In the genomic region with DNA sequence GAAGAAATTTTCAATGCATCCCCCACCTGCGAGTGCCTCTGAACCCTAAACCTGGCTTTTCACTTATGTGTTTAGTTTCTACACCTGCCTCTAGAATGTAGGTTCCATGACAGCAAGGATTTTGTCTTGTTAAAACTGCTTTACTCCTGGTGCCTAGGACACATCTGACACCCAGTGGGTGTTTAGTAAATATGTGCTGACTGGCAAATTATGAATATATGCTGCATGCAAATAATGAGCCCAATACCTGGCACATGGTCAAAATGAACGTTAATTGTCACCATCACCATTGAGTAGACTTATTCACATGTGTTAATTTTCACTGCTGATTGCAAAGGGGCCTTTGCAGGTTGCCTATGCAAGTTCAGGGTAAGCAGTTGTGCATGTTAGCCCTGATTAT, we compare ENCODE assay signal across 27 cellular contexts.
A peak's percentile ranks its signal among the peaks of the same experiment; 100 is the strongest.
DNase-seq lines count a peak whose midpoint lies in the region; ATAC-seq, FAIRE-seq and TF ChIP-seq lines count a peak whose summit lies in the region.
"Had no signal": no experiment of that assay in that cellular context is flagged by ENCODE, and none has a peak within 500 bp of the region (broad histone marks: within the 10 kb centered on the region; RNA-seq: fewer than 3 reads in every experiment).

No MANE protein-coding gene starts in this region.

- POLR2A ChIA-PET in HepG2 (lab: Yijun Ruan, JAX), result no interaction called here
- POLR2A ChIA-PET in activated CD4-positive, alpha-beta T cell treated with anti-CD3 and anti-CD28 coated beads for 36 hours (lab: Charles Lee), result no interaction called here

- intact Hi-C loops in HepG2 (cut with micrococcal nuclease; ENCODE audit: unreplicated experiment) (no loop called here), right lobe of liver (cut with DNase I) (loop anchor here (10.0 kb wide), 2 partner anchors 317 to 327 kb away; no protein-coding TSS in a partner anchor)
- intact Hi-C loops in activated CD4-positive, alpha-beta T cell treated with anti-CD3 and anti-CD28 coated beads for 36 hours (cut with DNase I, micrococcal nuclease), result no loop called here

- in situ Hi-C loops in HepG2 (cut with HindIII; ENCODE audit: extremely low pct_ligation_motif_present, low pct_unique_long_range_greater_than_20kb), result no loop called here

- H3K4me3 ChIP-seq in HepG2 (replicated peaks in 1 of 3; ENCODE audit: insufficient read depth in 1 of 3, low read depth in 2 of 3, low read length in 3 of 3), result no peak overlapping the region
- H3K4me3 ChIP-seq in right lobe of liver, result no peak overlapping the region
- H3K4me3 ChIP-seq: BLaER1, GM12878 had no signal

- no peaks in the 10 kb centered on the region for H3K9me3 Mint-ChIP-seq in activated CD4-positive, alpha-beta T cell treated with anti-CD3 and anti-CD28 coated beads for 36 hours (ENCODE audit: low read depth)

- no peaks in the 10 kb centered on the region for H3K4me1 Mint-ChIP-seq in activated CD4-positive, alpha-beta T cell treated with anti-CD3 and anti-CD28 coated beads for 36 hours
- H3K4me1 Mint-ChIP-seq: CD14-positive monocyte; CD4-positive, alpha-beta memory T cell; CD4-positive, CD25-positive, alpha-beta regulatory T cell; CD8-positive, alpha-beta memory T cell had no signal

- no peaks in the 10 kb centered on the region for H3K79me2 ChIP-seq in HepG2 (ENCODE audit: insufficient read depth, low read length)

- no peak overlapping the region for H3K4me2 ChIP-seq in HepG2 (ENCODE audit: low read depth, low read length)
- H3K4me2 ChIP-seq: BLaER1 had no signal

- no peaks in the 10 kb centered on the region for H3K4me1 ChIP-seq in HepG2 (ENCODE audit: insufficient read depth, low read length)
- H3K4me1 ChIP-seq in right lobe of liver, result no peaks in the 10 kb centered on the region
- no peaks in the 10 kb centered on the region for H3K4me1 ChIP-seq in foreskin keratinocyte
- H3K4me1 ChIP-seq: BE2C had no signal

- no peak for TF ChIP-seq EP300 in HepG2 (IDR thresholded peaks at IDR 0.05; ENCODE audit: low read depth in 2 of 2, low read length in 2 of 2)
- TF ChIP-seq EP300 in HepG2 (CRISPR knock-in tag; IDR thresholded peaks at IDR 0.05; ENCODE audit: borderline replicate concordance), result no peak

- WGBS in HepG2 (ENCODE audit: low lambda C conversion rate), result 0% methylated on average over 2 of the region's 2 CpGs
- 52% methylated on average over 2 of the region's 2 CpGs for WGBS in right lobe of liver (ENCODE audit: insufficient coverage, low coverage, low lambda C conversion rate, missing lambda C conversion rate)

- no peaks in the 10 kb centered on the region for H3K27me3 Mint-ChIP-seq in activated CD4-positive, alpha-beta T cell treated with anti-CD3 and anti-CD28 coated beads for 36 hours
- H3K27me3 Mint-ChIP-seq: CD4-positive, CD25-positive, alpha-beta regulatory T cell; CD8-positive, alpha-beta memory T cell had no signal

- no peak for DNase-seq in HepG2 (ENCODE audit: low spot score)
- no peak for DNase-seq in right lobe of liver
- peak; percentile 34 for DNase-seq in NCI-H69 (lab: John Stamatoyannopoulos, UW)
- DNase-seq in foreskin keratinocyte, result no peak
- DNase-seq in activated CD8-positive, alpha-beta memory T cell treated with anti-CD3 and anti-CD28 coated beads for 24 hours, result no peak
- no peak for DNase-seq in activated CD4-positive, alpha-beta T cell treated with anti-CD3 and anti-CD28 coated beads for 36 hours
- DNase-seq: ACHN; BE2C; C1 segment of cervical spinal cord; CD4-positive, alpha-beta memory T cell; CD4-positive, CD25-positive, alpha-beta regulatory T cell; CD8-positive, alpha-beta memory T cell; COR-L47; DMS 273 treated with DMSO at 0.1 percent for 48 hours; DMS153; DMS53; DMS79; DND-41; EL; GDM1 had no signal

- TF ChIP-seq RAD21 in HepG2 (CRISPR knock-in tag; IDR thresholded peaks at IDR 0.05), result no peak

- H3K27me3 ChIP-seq in HepG2 (ENCODE audit: control insufficient read depth in 1 of 2, insufficient read depth in 2 of 2, low read length in 2 of 2), result peaks cover 0 to 19% of the 10 kb centered on the region in 2 experiments; a peak in 3 of 5 replicates
- no peaks in the 10 kb centered on the region for H3K27me3 ChIP-seq in right lobe of liver
- H3K27me3 ChIP-seq in foreskin keratinocyte, result no peaks in the 10 kb centered on the region
- H3K27me3 ChIP-seq: BLaER1 had no signal

- ATAC-seq in HepG2 (no peak), right lobe of liver (no peak), foreskin keratinocyte (no peak), GM21576 (IDR thresholded peaks at IDR 0.05; ENCODE audit: unreplicated experiment) (no peak)
- no peak for ATAC-seq in activated CD4-positive, alpha-beta T cell treated with anti-CD3 and anti-CD28 coated beads for 36 hours
- ATAC-seq: GM12878 had no signal

- no peak overlapping the region for H3K4me3 Mint-ChIP-seq in activated CD4-positive, alpha-beta T cell treated with anti-CD3 and anti-CD28 coated beads for 36 hours
- H3K4me3 Mint-ChIP-seq: CD14-positive monocyte; CD4-positive, alpha-beta memory T cell; CD4-positive, CD25-positive, alpha-beta regulatory T cell; CD8-positive, alpha-beta memory T cell had no signal

- H4K20me1 ChIP-seq in HepG2 (ENCODE audit: insufficient read depth, low read length), result no peaks in the 10 kb centered on the region

- no peak overlapping the region for H3K27ac Mint-ChIP-seq in activated CD4-positive, alpha-beta T cell treated with anti-CD3 and anti-CD28 coated beads for 36 hours
- H3K27ac Mint-ChIP-seq: CD14-positive monocyte; CD4-positive, alpha-beta memory T cell; CD8-positive, alpha-beta memory T cell had no signal

- TF ChIP-seq CTCF in HepG2 (CRISPR knock-in tag; IDR thresholded peaks at IDR 0.05) (no peak), right lobe of liver (IDR thresholded peaks at IDR 0.05) (no peak), foreskin keratinocyte (conservative IDR thresholded peaks at IDR 0.05) (peak; percentile 15)

- CTCF ChIA-PET in HepG2 (lab: Yijun Ruan, JAX; ENCODE audit: low intra/inter-chr PET ratio, low total read pairs), result no interaction called here
- CTCF ChIA-PET in activated CD4-positive, alpha-beta T cell treated with anti-CD3 and anti-CD28 coated beads for 36 hours (lab: Charles Lee), result no interaction called here

- H3K36me3 Mint-ChIP-seq in activated CD4-positive, alpha-beta T cell treated with anti-CD3 and anti-CD28 coated beads for 36 hours (ENCODE audit: low read depth), result no peaks in the 10 kb centered on the region
- H3K36me3 Mint-ChIP-seq: CD14-positive monocyte; CD4-positive, alpha-beta memory T cell; CD4-positive, CD25-positive, alpha-beta regulatory T cell; CD8-positive, alpha-beta memory T cell had no signal

- H3K36me3 ChIP-seq in HepG2 (replicated peaks in 1 of 2; ENCODE audit: control insufficient read depth in 1 of 2, insufficient read depth in 2 of 2, low read length in 2 of 2) (no peaks in the 10 kb centered on the region), right lobe of liver (no peaks in the 10 kb centered on the region)
- H3K36me3 ChIP-seq: BE2C had no signal

- no peak for FAIRE-seq in HepG2 (lab: Jason Lieb, UNC)
- FAIRE-seq: GM12878, GM12892, GM18507 had no signal

- H3K27ac ChIP-seq in HepG2 (ENCODE audit: extremely low read length, insufficient read depth, low read length) (no peak overlapping the region), right lobe of liver (no peak overlapping the region), foreskin keratinocyte (no peak overlapping the region)
- H3K27ac ChIP-seq: 22Rv1, BLaER1 had no signal

- TF ChIP-seq POLR2A in HepG2 (IDR thresholded peaks at IDR 0.05; ENCODE audit: insufficient read depth in 1 of 2, low read depth in 2 of 2, low read length in 2 of 2) (no peak), right lobe of liver (IDR thresholded peaks at IDR 0.05) (no peak)

- no TSS peak for BruUV-seq in HepG2 (replicated peaks; lab: Mats Ljungman, UMichigan)

- H3K9me3 ChIP-seq in HepG2 (ENCODE audit: low read length) (no peaks in the 10 kb centered on the region), right lobe of liver (no peaks in the 10 kb centered on the region)
- H3K9me3 ChIP-seq: BE2C, BLaER1 had no signal

- H3K9ac ChIP-seq in HepG2 (ENCODE audit: insufficient read depth, low read depth, low read length), result no peak overlapping the region
- H3K9ac ChIP-seq: BLaER1 had no signal

- H2AFZ ChIP-seq in HepG2 (ENCODE audit: low read length), result no peak overlapping the region

TF ChIP-seq in HepG2, 621 proteins besides CTCF, POLR2A, EP300 and RAD21:
- TF ChIP-seq MAFK (conservative IDR thresholded peaks at IDR 0.05 in 1 of 2, IDR thresholded peaks at IDR 0.05 in 1 of 2; ENCODE audit: low read length in 2 of 2) (peak; percentile 71 to 85), ZNF17 (CRISPR knock-in tag; IDR thresholded peaks at IDR 0.05) (no peak), ZNF530 (CRISPR knock-in tag; IDR thresholded peaks at IDR 0.05; ENCODE audit: low read depth) (no peak), NFE2L1 (CRISPR knock-in tag; IDR thresholded peaks at IDR 0.05; ENCODE audit: borderline replicate concordance) (no peak), ZNF703 (CRISPR knock-in tag; IDR thresholded peaks at IDR 0.05; ENCODE audit: borderline replicate concordance) (no peak), MYPOP (CRISPR knock-in tag; IDR thresholded peaks at IDR 0.05) (no peak), ZNF589 (CRISPR knock-in tag; conservative IDR thresholded peaks at IDR 0.05) (no peak), MAFF (IDR thresholded peaks at IDR 0.05; ENCODE audit: low read depth, low read length) (peak; percentile 84), ZNF878 (CRISPR knock-in tag; IDR thresholded peaks at IDR 0.05) (no peak), ZNF430 (CRISPR knock-in tag; IDR thresholded peaks at IDR 0.05) (no peak)

Comparison
In these comparisons a context has a peak if more than half of its experiments do, and no peak if none do; other contexts are left out.
1. intact Hi-C loops: an anchor here in right lobe of liver (10.0 kb wide); none called in HepG2 and activated CD4-positive, alpha-beta T cell treated with anti-CD3 and anti-CD28 coated beads for 36 hours.